In the genomic region with DNA sequence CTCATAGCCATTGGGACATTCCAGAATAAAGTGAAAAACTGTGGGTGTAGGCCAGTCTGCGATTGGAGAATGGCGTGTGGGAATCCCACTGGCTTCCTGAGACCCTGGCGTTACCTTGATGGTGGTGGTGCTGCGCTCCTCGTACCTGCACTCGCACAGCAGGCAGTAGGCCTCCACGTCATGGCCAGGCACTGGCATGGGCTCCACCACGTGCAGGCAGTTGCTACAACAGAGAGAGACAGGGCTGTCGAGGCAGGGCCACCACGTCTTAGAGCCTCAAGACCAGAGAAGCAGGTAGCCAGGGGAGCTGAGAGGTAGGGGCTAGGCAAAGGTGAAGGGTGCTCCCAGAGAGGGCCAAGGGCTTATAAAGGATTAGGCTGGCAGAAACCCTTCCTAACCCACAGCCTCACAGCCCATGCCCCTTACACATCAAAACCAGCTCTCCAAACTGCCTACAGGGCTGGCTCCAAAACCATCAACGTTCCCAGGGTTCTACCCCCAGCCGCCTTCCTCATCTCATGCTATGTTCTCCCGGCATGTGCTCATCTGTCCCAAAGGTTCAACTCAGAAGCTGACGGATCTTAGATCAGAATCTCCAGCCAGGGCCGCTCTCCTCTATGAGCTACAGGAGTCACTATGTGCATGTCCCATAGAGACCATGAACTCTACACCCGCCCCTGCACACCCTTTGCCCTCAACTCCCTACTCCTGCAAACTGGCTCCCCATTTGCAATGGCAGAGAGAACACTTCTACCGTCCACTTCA, we compare ENCODE assay signal across 36 cellular contexts. TPM values are rescaled to one million over a fixed set of nuclear protein-coding genes. Genes with fewer than 3 reads are reported as not detected.
"Had no signal": no experiment of that assay in that cellular context is flagged by ENCODE, and none has a peak within 500 bp of the region (broad histone marks: within the 10 kb centered on the region; RNA-seq: fewer than 3 reads in every experiment).

No MANE protein-coding gene starts in this region.

- DNase-seq: activated CD4-positive, alpha-beta T cell treated with anti-CD3 and anti-CD28 coated beads, Interleukin-2, amount 50 U/mL, for 1 hour; activated CD8-positive, alpha-beta T cell treated with anti-CD3 and anti-CD28 coated beads for 36 hours; activated naive CD4-positive, alpha-beta T cell treated with anti-CD3 and anti-CD28 coated beads for 36 hours; activated naive CD8-positive, alpha-beta T cell treated with anti-CD3 and anti-CD28 coated beads for 36 hours; activated T-cell treated with anti-CD3 and anti-CD28 coated beads, Interleukin-2, amount 50 U/mL, for 72 hours; aorta; body of pancreas; cerebellar nuclear complex; cortex of kidney; foreskin fibroblast; heart left ventricle; hypothalamus; immature natural killer cell; kidney glomerular epithelial cell; mesendoderm; mucosa of descending colon; nucleus accumbens; psoas muscle; sigmoid colon; small intestine; stimulated activated CD4-positive, alpha-beta T cell treated with anti-CD3 and anti-CD28 coated beads, Interleukin-1b, Interleukin-23, amount 100 ng/mL, for 48 hours; stimulated activated CD4-positive, alpha-beta T cell treated with anti-CD3 and anti-CD28 coated beads, Interleukin-4, amount 100 ng/mL, for 4 hours; stimulated activated CD8-positive, alpha-beta memory T cell treated with anti-CD3 and anti-CD28 coated beads, Interleukin-4, amount 100 ng/mL, for 48 hours; stimulated activated naive CD8-positive, alpha-beta T cell treated with anti-CD3 and anti-CD28 coated beads, Interleukin-15, amount 100 ng/mL, for 72 hours; substantia nigra; T-cell had no signal

- H3K4me1 Mint-ChIP-seq: activated naive CD8-positive, alpha-beta T cell treated with anti-CD3 and anti-CD28 coated beads for 36 hours; immature natural killer cell; stimulated activated memory B cell treated with anti-CD40 and anti-IgM and Interleukin-4, amounts not matched to agents 10 μg/mL and 1 μg/mL and 100 μg/mL, for 72 hours; stimulated activated naive CD8-positive, alpha-beta T cell treated with anti-CD3 and anti-CD28 coated beads, Interleukin-15, amount 100 ng/mL, for 72 hours had no signal

- H3K4me3 Mint-ChIP-seq: activated CD8-positive, alpha-beta T cell treated with anti-CD3 and anti-CD28 coated beads for 36 hours; activated naive CD4-positive, alpha-beta T cell treated with anti-CD3 and anti-CD28 coated beads for 36 hours; activated naive CD8-positive, alpha-beta T cell treated with anti-CD3 and anti-CD28 coated beads for 36 hours; activated T-cell treated with anti-CD3 and anti-CD28 coated beads, Interleukin-2, amount 50 U/mL, for 72 hours; immature natural killer cell; stimulated activated memory B cell treated with anti-CD40 and anti-IgM and Interleukin-4, amounts not matched to agents 10 μg/mL and 1 μg/mL and 100 μg/mL, for 72 hours; stimulated activated naive CD8-positive, alpha-beta T cell treated with anti-CD3 and anti-CD28 coated beads, Interleukin-15, amount 100 ng/mL, for 72 hours; T-cell; type B pancreatic cell had no signal

- H3K27ac Mint-ChIP-seq: activated CD8-positive, alpha-beta T cell treated with anti-CD3 and anti-CD28 coated beads for 36 hours; activated naive CD4-positive, alpha-beta T cell treated with anti-CD3 and anti-CD28 coated beads for 36 hours; activated naive CD8-positive, alpha-beta T cell treated with anti-CD3 and anti-CD28 coated beads for 36 hours; activated T-cell treated with anti-CD3 and anti-CD28 coated beads, Interleukin-2, amount 50 U/mL, for 72 hours; immature natural killer cell; stimulated activated memory B cell treated with anti-CD40 and anti-IgM and Interleukin-4, amounts not matched to agents 10 μg/mL and 1 μg/mL and 100 μg/mL, for 72 hours; T-cell; type B pancreatic cell had no signal

- ATAC-seq: activated CD8-positive, alpha-beta T cell treated with anti-CD3 and anti-CD28 coated beads for 36 hours; activated T-cell treated with anti-CD3 and anti-CD28 coated beads, Interleukin-2, amount 50 U/mL, for 72 hours; body of pancreas; esophagus mucosa; heart left ventricle; left lobe of liver; mucosa of descending colon; pancreas; psoas muscle; stimulated activated memory B cell treated with anti-CD40 and anti-IgM and Interleukin-4, amounts not matched to agents 10 μg/mL and 1 μg/mL and 100 μg/mL, for 72 hours; stimulated activated naive CD8-positive, alpha-beta T cell treated with anti-CD3 and anti-CD28 coated beads, Interleukin-15, amount 100 ng/mL, for 72 hours; T-cell had no signal

- H3K4me1 ChIP-seq: pancreas, sigmoid colon, vagina had no signal

- H3K9me3 ChIP-seq: adrenal gland, body of pancreas, heart left ventricle, mucosa of descending colon, pancreas, psoas muscle, sigmoid colon, vagina had no signal

- H3K27me3 ChIP-seq: adrenal gland, body of pancreas, heart left ventricle, pancreas, sigmoid colon, vagina had no signal

- H3K27me3 Mint-ChIP-seq: activated CD8-positive, alpha-beta T cell treated with anti-CD3 and anti-CD28 coated beads for 36 hours; activated naive CD8-positive, alpha-beta T cell treated with anti-CD3 and anti-CD28 coated beads for 36 hours; stimulated activated memory B cell treated with anti-CD40 and anti-IgM and Interleukin-4, amounts not matched to agents 10 μg/mL and 1 μg/mL and 100 μg/mL, for 72 hours; stimulated activated naive CD8-positive, alpha-beta T cell treated with anti-CD3 and anti-CD28 coated beads, Interleukin-15, amount 100 ng/mL, for 72 hours; T-cell; type B pancreatic cell had no signal

- H3K4me3 ChIP-seq: adrenal gland, body of pancreas, heart left ventricle, lung, mucosa of descending colon, pancreas, psoas muscle, sigmoid colon, vagina had no signal

- H3K27ac ChIP-seq: adrenal gland, body of pancreas, heart left ventricle, pancreas, psoas muscle, sigmoid colon, vagina had no signal

- H3K9me3 Mint-ChIP-seq: activated CD8-positive, alpha-beta T cell treated with anti-CD3 and anti-CD28 coated beads for 36 hours; activated naive CD4-positive, alpha-beta T cell treated with anti-CD3 and anti-CD28 coated beads for 36 hours; activated naive CD8-positive, alpha-beta T cell treated with anti-CD3 and anti-CD28 coated beads for 36 hours; activated T-cell treated with anti-CD3 and anti-CD28 coated beads, Interleukin-2, amount 50 U/mL, for 72 hours; immature natural killer cell; stimulated activated memory B cell treated with anti-CD40 and anti-IgM and Interleukin-4, amounts not matched to agents 10 μg/mL and 1 μg/mL and 100 μg/mL, for 72 hours; stimulated activated naive CD8-positive, alpha-beta T cell treated with anti-CD3 and anti-CD28 coated beads, Interleukin-15, amount 100 ng/mL, for 72 hours; T-cell; type B pancreatic cell had no signal

RNA-seq across cellular contexts. Expression of a gene that starts 19.8 kb away (rescaled TPM):
- total RNA-seq: activated naive CD4-positive, alpha-beta T cell treated with anti-CD3 and anti-CD28 coated beads for 36 hours; adrenal gland; aorta; esophagus mucosa; heart left ventricle; left lobe of liver; mucosa of descending colon; myocyte; sigmoid colon; vagina had no signal
- polyA plus RNA-seq: heart left ventricle, neural cell, psoas muscle had no signal

RNA-seq across cellular contexts. Expression of a gene that starts 34.6 kb away (rescaled TPM):
- total RNA-seq: activated CD8-positive, alpha-beta T cell treated with anti-CD3 and anti-CD28 coated beads for 36 hours; activated naive CD4-positive, alpha-beta T cell treated with anti-CD3 and anti-CD28 coated beads for 36 hours; activated naive CD8-positive, alpha-beta T cell treated with anti-CD3 and anti-CD28 coated beads for 36 hours; activated T-cell treated with anti-CD3 and anti-CD28 coated beads, Interleukin-2, amount 50 U/mL, for 72 hours; aorta; esophagus mucosa; heart left ventricle; left lobe of liver; mucosa of descending colon; pancreas; sigmoid colon; T-cell; vagina had no signal
- polyA plus RNA-seq: adrenal gland, aorta, heart left ventricle, immature natural killer cell had no signal

RNA-seq across cellular contexts. Expression of a gene that starts 43.8 kb away (rescaled TPM):
- total RNA-seq: activated CD8-positive, alpha-beta T cell treated with anti-CD3 and anti-CD28 coated beads for 36 hours; activated naive CD4-positive, alpha-beta T cell treated with anti-CD3 and anti-CD28 coated beads for 36 hours; activated naive CD8-positive, alpha-beta T cell treated with anti-CD3 and anti-CD28 coated beads for 36 hours; left lobe of liver; T-cell; vagina had no signal
- polyA plus RNA-seq: immature natural killer cell, neural cell had no signal
